ENCODE assay signal across 19 cellular contexts in the genomic region with DNA sequence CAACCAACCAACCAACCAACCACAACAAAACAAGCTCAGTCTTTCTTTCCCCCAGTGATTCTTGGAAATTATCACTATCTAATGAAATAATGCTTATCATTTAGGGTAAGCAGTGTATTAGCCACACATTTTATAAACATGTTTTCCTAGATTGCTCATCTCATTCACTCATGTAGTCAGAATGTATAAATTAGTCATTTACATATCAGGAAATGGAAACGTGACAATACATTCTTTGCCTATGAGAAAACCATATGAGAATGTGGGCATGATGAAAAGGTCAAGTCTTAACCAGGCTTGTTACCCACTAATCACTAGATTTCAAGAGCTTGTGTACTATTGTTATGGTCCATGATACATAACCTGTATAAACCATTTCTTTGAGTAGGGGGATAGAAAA.
DNase-seq lines count a peak whose midpoint lies in the region; ATAC-seq and TF ChIP-seq lines count a peak whose summit lies in the region.
"Had no signal": no experiment of that assay in that cellular context is flagged by ENCODE, and none has a peak within 500 bp of the region (broad histone marks: within the 10 kb centered on the region; RNA-seq: fewer than 3 reads in every experiment).

No MANE protein-coding gene starts in this region.

- POLR2A ChIA-PET in BJ (lab: Charles Lee): no interaction called here

- no peak for ATAC-seq in right cardiac atrium

- WGBS in right cardiac atrium: 35% methylated on average over 1 of the region's 1 CpG

- DNase-seq in BJ (ENCODE audit: low read depth) (peak; percentile 29), LHCN-M2 (ENCODE audit: low read depth) (peak; percentile 0), dedifferentiated amniotic fluid mesenchymal stem cell (ENCODE audit: extremely low spot score) (peak; percentile 22), kidney tubule cell (ENCODE audit: low spot score) (peak; percentile 74), right cardiac atrium (no peak), NCI-H345 treated with DMSO at 0.1 percent for 48 hours (lab: John Stamatoyannopoulos, UW; ENCODE audit: unreplicated experiment) (no peak), UCSD-AML1 (lab: John Stamatoyannopoulos, UW; ENCODE audit: unreplicated experiment) (no peak), NCI-H146 treated with DMSO at 0.1 percent for 48 hours (lab: John Stamatoyannopoulos, UW; ENCODE audit: unreplicated experiment) (no peak)
- DNase-seq: activated CD4-positive, alpha-beta T cell treated with anti-CD3 and anti-CD28 coated beads for 4 hours; activated naive CD4-positive, alpha-beta T cell treated with anti-CD3 and anti-CD28 coated beads for 36 hours; AML-193; central memory CD4-positive, alpha-beta T cell; GF-D8; H7; NCI-H2029 treated with DMSO at 0.1 percent for 48 hours; NCI-H524 treated with DMSO at 0.1 percent for 48 hours; stimulated activated CD4-positive, alpha-beta T cell treated with anti-CD3 and anti-CD28 coated beads, Interleukin-2, amount 100 ng/mL, for 24 hours had no signal

- H3K27me3 ChIP-seq in BJ (ENCODE audit: control insufficient read depth, insufficient read depth, low read length): no peaks in the 10 kb centered on the region
- H3K27me3 ChIP-seq in right cardiac atrium (ENCODE audit: control insufficient read depth, insufficient read depth): no peaks in the 10 kb centered on the region
- H3K27me3 ChIP-seq: right atrium auricular region, vagina had no signal

- intact Hi-C loops in right cardiac atrium (cut with DNase I): no loop called here

- H3K4me3 ChIP-seq in BJ (ENCODE audit: low read depth, low read length) (no peak overlapping the region), right cardiac atrium (ENCODE audit: low read length) (no peak overlapping the region)
- H3K4me3 ChIP-seq: right atrium auricular region, vagina had no signal

- H3K4me1 ChIP-seq in right cardiac atrium (ENCODE audit: control insufficient read depth, insufficient read depth, low read length): no peaks in the 10 kb centered on the region
- H3K4me1 ChIP-seq: right atrium auricular region, vagina had no signal

- H3K36me3 ChIP-seq in BJ (ENCODE audit: control insufficient read depth, insufficient read depth, low read length): no peaks in the 10 kb centered on the region
- H3K36me3 ChIP-seq: right atrium auricular region, vagina had no signal

- CTCF ChIA-PET in BJ (lab: Yijun Ruan, JAX): no interaction called here

- H3K27ac ChIP-seq in right cardiac atrium (ENCODE audit: low read length): no peak overlapping the region
- H3K27ac ChIP-seq: right atrium auricular region, vagina had no signal

- H3K9me3 ChIP-seq in right cardiac atrium (ENCODE audit: control insufficient read depth, low read length): no peaks in the 10 kb centered on the region
- H3K9me3 ChIP-seq: right atrium auricular region, vagina had no signal

- TF ChIP-seq CTCF in BJ (IDR thresholded peaks at IDR 0.05; ENCODE audit: insufficient read depth, low read depth, low read length): no peak

Comparison
In these comparisons a context has a peak if more than half of its experiments do, and no peak if none do; other contexts are left out.
1. DNase-seq: peak in BJ (single experiment), LHCN-M2 (single experiment), dedifferentiated amniotic fluid mesenchymal stem cell (single experiment) and kidney tubule cell (single experiment); none in right cardiac atrium (0 of 3), NCI-H345 treated with DMSO at 0.1 percent for 48 hours (single experiment), UCSD-AML1 (single experiment) and NCI-H146 treated with DMSO at 0.1 percent for 48 hours (single experiment).